In genomic region chr3:48397767-48398681, GRCh38 we compare ENCODE assay signal across 17 cellular contexts. TPM values are rescaled to one million over a fixed set of nuclear protein-coding genes. Genes with fewer than 3 reads are reported as not detected.
DNase-seq lines count a peak whose midpoint lies in the region; ATAC-seq and TF ChIP-seq lines count a peak whose summit lies in the region.
"Had no signal": no experiment of that assay in that cellular context is flagged by ENCODE, and none has a peak within 500 bp of the region (broad histone marks: within the 10 kb centered on the region; RNA-seq: fewer than 3 reads in every experiment).

No MANE protein-coding gene starts in this region.

- WGBS in trophoblast cell (ENCODE audit: extremely low coverage, insufficient coverage, insufficient read length) = no CpG with 5 or more reads among the region's 9 CpGs

- H3K36me3 ChIP-seq in left ventricle myocardium inferior (no peaks in the 10 kb centered on the region), trophoblast cell (ENCODE audit: control insufficient read depth in 1 of 2, insufficient read depth in 2 of 2, low read length in 2 of 2) (peaks cover 4% of the 10 kb centered on the region in 2 experiments)

- H3K4ac ChIP-seq in trophoblast cell (ENCODE audit: low read depth, low read length) = no peak overlapping the region

- no peak overlapping the region for H2BK12ac ChIP-seq in trophoblast cell (ENCODE audit: low read length)

- H3K79me1 ChIP-seq in trophoblast cell (ENCODE audit: low read length) = no peaks in the 10 kb centered on the region

- H3K23ac ChIP-seq in trophoblast cell (ENCODE audit: low read length) = no peak overlapping the region

- H3K14ac ChIP-seq in trophoblast cell (ENCODE audit: low read length) = no peak overlapping the region

- H3K4me3 ChIP-seq in left ventricle myocardium inferior (no peak overlapping the region), trophoblast cell (ENCODE audit: low read depth, low read length) (no peak overlapping the region)

- no peaks in the 10 kb centered on the region for H3K9me3 ChIP-seq in left ventricle myocardium inferior (replicated peaks)
- no peaks in the 10 kb centered on the region for H3K9me3 ChIP-seq in trophoblast cell (ENCODE audit: insufficient read depth, low read depth, low read length)

- peak; percentile 5 for ATAC-seq in left colon

- no peak for TF ChIP-seq CTCF in left ventricle myocardium inferior (IDR thresholded peaks at IDR 0.05; ENCODE audit: borderline replicate concordance)

- H2BK120ac ChIP-seq in trophoblast cell (ENCODE audit: insufficient read depth, low read length, poor library complexity) = no peak overlapping the region

- intact Hi-C loops in cardiac septum (cut with DNase I) = no loop called here
- intact Hi-C loops in left ventricle myocardium inferior (cut with micrococcal nuclease) = no loop called here
- intact Hi-C loops in left colon (cut with DNase I, micrococcal nuclease) = loop anchor here in 1 of 2 donors (10.0 kb wide), 1 partner anchor 123 kb away; no protein-coding TSS in a partner anchor

- H3K9ac ChIP-seq in trophoblast cell (ENCODE audit: low read length) = no peak overlapping the region

- no peak overlapping the region for H3K4me2 ChIP-seq in trophoblast cell (ENCODE audit: low read length)

- H3K18ac ChIP-seq in trophoblast cell (ENCODE audit: low read length) = no peak overlapping the region

- no peak overlapping the region for H4K12ac ChIP-seq in trophoblast cell (ENCODE audit: low read depth, low read length)

- H3K4me1 ChIP-seq in left ventricle myocardium inferior = peaks cover 13% of the 10 kb centered on the region
- no peaks in the 10 kb centered on the region for H3K4me1 ChIP-seq in trophoblast cell (ENCODE audit: control insufficient read depth in 1 of 2, insufficient read depth in 2 of 2, low read length in 2 of 2)

- no peak overlapping the region for H4K8ac ChIP-seq in trophoblast cell (ENCODE audit: low read depth, low read length)

- no peak overlapping the region for H2BK5ac ChIP-seq in trophoblast cell (ENCODE audit: low read depth, low read length, poor library complexity)

- no peak overlapping the region for H2AFZ ChIP-seq in trophoblast cell (ENCODE audit: insufficient read depth, low read length, poor library complexity)

- H3K27ac ChIP-seq in left ventricle myocardium inferior (replicated peaks) (no peak overlapping the region), trophoblast cell (ENCODE audit: low read depth, low read length) (no peak overlapping the region)

- no peaks in the 10 kb centered on the region for H3K79me2 ChIP-seq in trophoblast cell (ENCODE audit: control insufficient read depth, insufficient read depth, low read length, poor library complexity)

- no peak overlapping the region for H4K91ac ChIP-seq in trophoblast cell (ENCODE audit: low read depth, low read length)

- H3K27me3 ChIP-seq in left ventricle myocardium inferior (ENCODE audit: low read depth) (peaks cover 10% of the 10 kb centered on the region), trophoblast cell (ENCODE audit: insufficient read depth, low read length) (no peaks in the 10 kb centered on the region)

- peak; percentile 74 for DNase-seq in cardiac septum (ENCODE audit: low spot score)
- no peak for DNase-seq in left ventricle myocardium inferior
- DNase-seq in left colon = no peak
- no peak for DNase-seq in trophoblast cell
- DNase-seq in GM19240 (ENCODE audit: insufficient read length, low spot score) = no peak
- DNase-seq in NCI-H2029 (lab: John Stamatoyannopoulos, UW) = no peak
- DNase-seq: foreskin melanocyte; HFFc6; NCI-H187 treated with DMSO at 0.1 percent for 48 hours; NCI-H510A treated with DMSO at 0.1 percent for 48 hours; stimulated activated CD4-positive, alpha-beta T cell treated with anti-CD3 and anti-CD28 coated beads, Interleukin-12 subunit alpha, Interleukin-12 subunit beta, amount 100 ng/mL, for 4 hours; stimulated activated naive CD4-positive, alpha-beta T cell had no signal

- no peak overlapping the region for H2AK5ac ChIP-seq in trophoblast cell (ENCODE audit: low read length)

RNA-seq across cellular contexts. Expression of gene FBXW12, which starts 26.0 kb away (rescaled TPM):
- total RNA-seq in cardiac septum = not detected
- total RNA-seq in left ventricle myocardium inferior = not detected
- not detected for total RNA-seq in left colon
- 0.04 TPM in 1 of 2 replicates, not detected in the other for polyA plus RNA-seq in trophoblast cell (2013)
- total RNA-seq: aorta; HFFc6; lower leg skin; myocyte; T-helper 2 cell treated with Interferon-gamma antibody and Interleukin-4, amounts not matched to agents 100 ng/mL and 5 ng/mL, for 36 hours had no signal
- polyA plus RNA-seq: aorta, urinary bladder had no signal

RNA-seq across cellular contexts. Expression of gene PLXNB1, which starts 31.9 kb away (rescaled TPM):
- total RNA-seq in cardiac septum (43.4 TPM), left ventricle myocardium inferior (42.6 TPM), left colon (100 to 1,000 TPM in 1 of 2 donors, 10 to 100 TPM in 1; 91.1 to 114 TPM)
- 48.1 and 50.4 TPM in 2 replicates for polyA plus RNA-seq in trophoblast cell (2013)

RNA-seq across cellular contexts. Expression of gene CCDC51, which starts 41.9 kb away (rescaled TPM):
- total RNA-seq in cardiac septum (8.9 TPM), left ventricle myocardium inferior (13.9 TPM), left colon (10 to 100 TPM; 13.3 to 21.2 TPM)
- polyA plus RNA-seq in trophoblast cell (2013) = 11.1 and 11.5 TPM in 2 replicates

RNA-seq across cellular contexts. Expression of gene TMA7, which starts 42.0 kb away (rescaled TPM):
- total RNA-seq in cardiac septum (192 TPM), left ventricle myocardium inferior (258 TPM), left colon (100 to 1,000 TPM; 165 to 192 TPM)
- 586 and 607 TPM in 2 replicates for polyA plus RNA-seq in trophoblast cell (2013)

RNA-seq across cellular contexts. Expression of gene ATRIP, which starts 48.5 kb away (rescaled TPM):
- total RNA-seq in cardiac septum (4.1 TPM), left ventricle myocardium inferior (4.3 TPM), left colon (1 to 10 TPM; 3.8 to 4.4 TPM)
- 9.1 and 9.8 TPM in 2 replicates for polyA plus RNA-seq in trophoblast cell (2013)
